ENCODE assay signal across 8 cellular contexts in the genomic region with DNA sequence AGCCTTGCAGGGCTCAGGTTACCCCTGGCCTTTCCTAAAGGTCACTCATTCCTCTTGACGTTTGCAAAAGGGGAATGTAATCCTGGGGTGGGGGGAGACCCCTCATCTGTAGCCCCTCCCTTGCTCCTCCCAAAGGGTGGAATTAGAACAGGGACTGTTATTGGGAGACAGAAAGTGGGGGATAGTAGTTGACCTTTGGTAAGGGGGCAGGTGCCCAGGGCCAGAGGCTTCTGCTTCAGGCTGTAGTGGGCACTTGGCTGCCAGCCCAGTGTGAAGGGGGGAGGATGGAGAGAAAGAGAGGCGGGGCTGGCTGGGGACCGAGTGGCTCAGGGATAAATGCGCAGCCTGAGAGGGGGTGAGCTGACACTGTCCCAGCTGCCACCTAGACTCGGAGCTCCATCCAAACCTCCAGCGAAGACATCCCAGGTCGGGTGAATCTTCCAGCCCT. TPM values are rescaled to one million over a fixed set of nuclear protein-coding genes. Genes with fewer than 3 reads are reported as not detected.
DNase-seq lines count a peak whose midpoint lies in the region; ATAC-seq, FAIRE-seq and TF ChIP-seq lines count a peak whose summit lies in the region.

A gene (plus strand): TSS at position 363 of the 448 bp plus-strand sequence. CDS start 711 bp downstream, outside the sequence.

- H3K56ac ChIP-seq in IMR-90 (ENCODE audit: extremely low read depth, insufficient read depth, low read length) = peak within 1 kb of the TSS; percentile 84

- H3K9me1 ChIP-seq in IMR-90 (ENCODE audit: insufficient read depth, low read length) (peaks cover 23% of the 10 kb centered on the region; the same call in 1 of the 2 replicates), keratinocyte (ENCODE audit: control insufficient read depth, extremely low read depth, insufficient read depth, low read length) (peaks cover 2% of the 10 kb centered on the region)

- peak within 1 kb of the TSS; percentile 56 to 100 (median 97) for H3K4me3 ChIP-seq in BLaER1 treated with 17β-estradiol and CSF1 and Interleukin-3, amounts not matched to agents 10 nM and 100 nM
- H3K4me3 ChIP-seq in IMR-90 (ENCODE audit: insufficient read depth, low read depth, low read length) = peak within 1 kb of the TSS; percentile 30
- peak within 1 kb of the TSS; percentile 21 to 62 (median 38) for H3K4me3 ChIP-seq in keratinocyte (ENCODE audit: control insufficient read depth in 2 of 3, extremely low read depth in 1 of 3, insufficient read depth in 2 of 3, low read depth in 1 of 3, low read length in 3 of 3)
- H3K4me3 ChIP-seq in testis = peak within 1 kb of the TSS; percentile 90 to 99

- H2BK20ac ChIP-seq in IMR-90 (ENCODE audit: low read depth, low read length) = peak within 1 kb of the TSS; percentile 61

- POLR2A ChIA-PET in IMR-90 (lab: Charles Lee; ENCODE audit: unreplicated experiment) = interaction anchor here (0.8 to 1.3 kb wide), 2 partner anchors 16 to 117 kb away, joined by 4 to 8 read pairs; no protein-coding TSS in a partner anchor

- no peak for FAIRE-seq in keratinocyte (lab: Jason Lieb, UNC)

- WGBS in IMR-90 (ENCODE audit: extremely low coverage in 2 of 2, insufficient read length in 1 of 2), 2 experiments = no CpG with 5 or more reads among the region's 7 CpGs
- WGBS in adipose tissue, 3 donors = 41 to 55% (median 53%) methylated on average over 7 of the region's 7 CpGs
- 30 to 31% methylated on average over 7 of the region's 7 CpGs for WGBS in testis, 2 donors

- ATAC-seq in IMR-90 (ENCODE audit: low read depth) (no peak), HG03108 (IDR thresholded peaks at IDR 0.05; ENCODE audit: unreplicated experiment) (no peak), GM21515 (IDR thresholded peaks at IDR 0.05; ENCODE audit: unreplicated experiment) (no peak), HG02970 (IDR thresholded peaks at IDR 0.05; ENCODE audit: low FRiP score, unreplicated experiment) (no peak)

- H2BK5ac ChIP-seq in IMR-90 (ENCODE audit: low read depth, low read length, poor library complexity, severe bottlenecking) = peak within 1 kb of the TSS; percentile 57

- BruUV-seq in IMR-90 (replicated peaks; lab: Mats Ljungman, UMichigan) = no TSS peak

- peaks cover 14 to 28% (median 19%) of the 10 kb centered on the region in 11 experiments for H3K36me3 ChIP-seq in BLaER1 treated with 17β-estradiol and CSF1 and Interleukin-3, amounts not matched to agents 10 nM and 100 nM
- H3K36me3 ChIP-seq in IMR-90 (ENCODE audit: control insufficient read depth, insufficient read depth, low read length) = peaks cover 10% of the 10 kb centered on the region
- peaks cover 7 to 16% of the 10 kb centered on the region in 2 experiments for H3K36me3 ChIP-seq in keratinocyte (ENCODE audit: control insufficient read depth in 2 of 2, extremely low read depth in 1 of 2, insufficient read depth in 2 of 2, low read length in 2 of 2)
- H3K36me3 ChIP-seq in testis (ENCODE audit: low read depth, missing control alignments) = no peaks in the 10 kb centered on the region

- H3K14ac ChIP-seq in IMR-90 (replicated peaks; ENCODE audit: low read depth, low read length) = peak within 1 kb of the TSS; percentile 92

- peak within 1 kb of the TSS; percentile 97 for H2AK5ac ChIP-seq in IMR-90 (ENCODE audit: low read depth, low read length)

- peak within 1 kb of the TSS; percentile 91 to 99 (median 98) for H3K27ac ChIP-seq in BLaER1 treated with 17β-estradiol and CSF1 and Interleukin-3, amounts not matched to agents 10 nM and 100 nM
- H3K27ac ChIP-seq in IMR-90 (ENCODE audit: insufficient read depth, low read length) (peak within 1 kb of the TSS; percentile 80), adipose tissue (ENCODE audit: low read depth, low read length) (peak within 1 kb of the TSS; percentile 45), keratinocyte (ENCODE audit: control insufficient read depth, insufficient read depth, low read length) (peak within 1 kb of the TSS; percentile 74), testis (peak within 1 kb of the TSS in 1 of 2 donors; percentile 91)

- TF ChIP-seq POLR2A in IMR-90 (IDR thresholded peaks at IDR 0.05; ENCODE audit: low read depth, low read length) (no peak), testis (IDR thresholded peaks at IDR 0.05) (no peak)

- peak within 1 kb of the TSS; percentile 8 for H3K18ac ChIP-seq in IMR-90 (ENCODE audit: low read depth, low read length)

- TF ChIP-seq CTCF in IMR-90 (conservative IDR thresholded peaks at IDR 0.05; ENCODE audit: low read depth, low read length) = no peak
- no peak for TF ChIP-seq CTCF in keratinocyte (optimal IDR thresholded peaks at IDR 0.05 in 1 of 3, IDR thresholded peaks at IDR 0.05 in 1 of 3, conservative IDR thresholded peaks at IDR 0.05 in 1 of 3; ENCODE audit: extremely low read depth in 1 of 3, insufficient read depth in 2 of 3, low read length in 3 of 3)
- no peak for TF ChIP-seq CTCF in testis (IDR thresholded peaks at IDR 0.05)

- no peak for TF ChIP-seq RAD21 in IMR-90 (IDR thresholded peaks at IDR 0.05; ENCODE audit: low read length)

- peak within 1 kb of the TSS; percentile 77 for H4K5ac ChIP-seq in IMR-90 (ENCODE audit: low read depth, low read length)

- H4K91ac ChIP-seq in IMR-90 (ENCODE audit: insufficient read depth, low read depth, low read length) = peak within 1 kb of the TSS; percentile 94

- peak within 1 kb of the TSS; percentile 85 to 100 (median 99) for H3K9ac ChIP-seq in BLaER1 treated with 17β-estradiol and CSF1 and Interleukin-3, amounts not matched to agents 10 nM and 100 nM
- H3K9ac ChIP-seq in IMR-90 (ENCODE audit: low read depth, low read length) (peak within 1 kb of the TSS; percentile 60), keratinocyte (ENCODE audit: control insufficient read depth, extremely low read depth, insufficient read depth, low read length) (peak within 1 kb of the TSS; percentile 73)

- H2AK9ac ChIP-seq in IMR-90 (replicated peaks; ENCODE audit: low read depth, low read length, poor library complexity) = peak within 1 kb of the TSS; percentile 98

- DNase-seq in IMR-90 (no peak), keratinocyte (ENCODE audit: low read depth, low spot score) (no peak), testis (no peak)

- peak within 1 kb of the TSS; percentile 99 for H3K4ac ChIP-seq in IMR-90 (ENCODE audit: low read depth, low read length)

- peaks cover 14 to 25% (median 23%) of the 10 kb centered on the region in 11 experiments for H4K20me1 ChIP-seq in BLaER1 treated with 17β-estradiol and CSF1 and Interleukin-3, amounts not matched to agents 10 nM and 100 nM
- H4K20me1 ChIP-seq in IMR-90 (ENCODE audit: insufficient read depth, low read length) = peaks cover 27% of the 10 kb centered on the region
- peaks cover 11% of the 10 kb centered on the region for H4K20me1 ChIP-seq in keratinocyte (ENCODE audit: control insufficient read depth, extremely low read depth, insufficient read depth, low read length)

- peak within 1 kb of the TSS; percentile 89 for H2BK120ac ChIP-seq in IMR-90 (ENCODE audit: low read depth, low read length)

- peak within 1 kb of the TSS; percentile 74; the same call in 1 of the 3 replicates for H2BK15ac ChIP-seq in IMR-90 (ENCODE audit: low read depth, low read length)

- CTCF ChIA-PET in IMR-90 (lab: Yijun Ruan, JAX) = no interaction called here

- H3K79me2 ChIP-seq in keratinocyte (ENCODE audit: control insufficient read depth, insufficient read depth, low read length) = peaks cover 23% of the 10 kb centered on the region

- in situ Hi-C loops in IMR-90 (cut with MboI; ENCODE audit: low sequenced_read_pairs) = no loop called here

- no peaks in the 10 kb centered on the region for H3K9me3 ChIP-seq in BLaER1 treated with 17β-estradiol and CSF1 and Interleukin-3, amounts not matched to agents 10 nM and 100 nM (replicated peaks in 1 of 11)
- H3K9me3 ChIP-seq in IMR-90 (ENCODE audit: control insufficient read depth, insufficient read depth, low read length) (no peaks in the 10 kb centered on the region), keratinocyte (ENCODE audit: control insufficient read depth, low read depth, low read length) (no peaks in the 10 kb centered on the region), testis (no peaks in the 10 kb centered on the region)

- peak within 1 kb of the TSS; percentile 95 to 97 for H4K8ac ChIP-seq in IMR-90 (ENCODE audit: low read depth in 2 of 2, low read length in 2 of 2)

- peak within 1 kb of the TSS; percentile 92 to 100 (median 98) for H3K4me2 ChIP-seq in BLaER1 treated with 17β-estradiol and CSF1 and Interleukin-3, amounts not matched to agents 10 nM and 100 nM
- peak within 1 kb of the TSS; percentile 64 for H3K4me2 ChIP-seq in IMR-90 (ENCODE audit: low read depth, low read length)
- peak within 1 kb of the TSS; percentile 74 for H3K4me2 ChIP-seq in keratinocyte (ENCODE audit: control insufficient read depth, extremely low read depth, insufficient read depth, low read depth, low read length)

- peak within 1 kb of the TSS; percentile 91 for H3K23ac ChIP-seq in IMR-90 (ENCODE audit: low read depth, low read length)

- H2AFZ ChIP-seq in IMR-90 (replicated peaks; ENCODE audit: low read length, poor library complexity) (peak within 1 kb of the TSS; percentile 92), keratinocyte (ENCODE audit: control insufficient read depth, low read length) (peak within 1 kb of the TSS; percentile 63)

- peaks cover 41 to 54% (median 51%) of the 10 kb centered on the region in 10 experiments for H3K4me1 ChIP-seq in BLaER1 treated with 17β-estradiol and CSF1 and Interleukin-3, amounts not matched to agents 10 nM and 100 nM
- H3K4me1 ChIP-seq in IMR-90 (ENCODE audit: control insufficient read depth, insufficient read depth, low read length) = peaks cover 30% of the 10 kb centered on the region
- H3K4me1 ChIP-seq in keratinocyte (ENCODE audit: control insufficient read depth, extremely low read depth, insufficient read depth, low read length) = peaks cover 21% of the 10 kb centered on the region
- H3K4me1 ChIP-seq in testis = peaks cover 14% of the 10 kb centered on the region

- no peaks in the 10 kb centered on the region for H3K27me3 ChIP-seq in BLaER1 treated with 17β-estradiol and CSF1 and Interleukin-3, amounts not matched to agents 10 nM and 100 nM
- no peaks in the 10 kb centered on the region for H3K27me3 ChIP-seq in IMR-90 (ENCODE audit: control insufficient read depth, insufficient read depth, low read length)
- H3K27me3 ChIP-seq in keratinocyte (ENCODE audit: control insufficient read depth, extremely low read depth, insufficient read depth, low read length) = no peaks in the 10 kb centered on the region
- H3K27me3 ChIP-seq in testis = no peaks in the 10 kb centered on the region

- peaks cover 12 to 27% of the 10 kb centered on the region in 2 experiments; a peak in 3 of 4 replicates for H3K79me1 ChIP-seq in IMR-90 (ENCODE audit: low read depth in 1 of 2, low read length in 2 of 2)

- intact Hi-C loops in IMR-90 (cut with micrococcal nuclease) = no loop called here
- intact Hi-C loops in testis (cut with DNase I; ENCODE audit: low total_unique reads) = no loop called here

- dilution Hi-C loops in IMR-90 (cut with HindIII; ENCODE audit: low sequenced_read_pairs, unreplicated experiment) = no loop called here
- dilution Hi-C loops in keratinocyte (cut with MboI; ENCODE audit: extremely low pct_ligation_motif_present, low sequenced_read_pairs) = no loop called here

RNA-seq across cellular contexts. Expression of the gene that starts here (rescaled TPM):
- total RNA-seq in IMR-90 (2012; rRNA removed) (1.4 TPM in 2 replicates), testis (10 to 100 TPM; 16.4 to 17.2 TPM)
- polyA plus RNA-seq in IMR-90 (2012; rRNA removed) (4.2 and 5.1 TPM in 2 replicates), adipose tissue (10 to 100 TPM in 1 of 3 donors, 1 to 10 TPM in 2; 5.1 to 13.5 (median 6.4) TPM), keratinocyte (1.8 to 3.1 TPM (median 2.4 TPM) in 3 replicates), testis (ENCODE audit: insufficient read depth, low read depth, low replicate concordance) (29.9 TPM)
- 1.6 and 2.8 TPM in 2 replicates for polyA plus RNA-seq in IMR-90 (2012; cell fraction: cytosol; rRNA removed)
- polyA plus RNA-seq in IMR-90 (2012; cell fraction: nucleus; rRNA removed; ENCODE audit: low replicate concordance) = 52.7 and 54.4 TPM in 2 replicates
- polyA plus RNA-seq in keratinocyte (2011; ENCODE audit: low read depth) = 1.5 TPM
- 0.48 and 0.64 TPM in 2 replicates for polyA plus RNA-seq in keratinocyte (2011; cell fraction: cytosol; rRNA removed)
- polyA plus RNA-seq in keratinocyte (2011; cell fraction: nucleus; rRNA removed) = 14.2 and 14.8 TPM in 2 replicates
- polyA plus RNA-seq in keratinocyte (2012; ENCODE audit: low replicate concordance) = 2.9 and 3.3 TPM in 2 replicates
- polyA minus RNA-seq in keratinocyte = 0.20 to 1.4 TPM (median 1.1 TPM) in 3 replicates
- 3.6 TPM for polyA minus RNA-seq in keratinocyte (2011; cell fraction: cytosol; rRNA and poly(A)+ RNA removed)
- 1.7 TPM in 2 replicates for polyA minus RNA-seq in keratinocyte (2011; cell fraction: nucleus; rRNA and poly(A)+ RNA removed)

Comparison
In these comparisons a context has a peak if more than half of its experiments do, and no peak if none do; other contexts are left out.
1. H3K4me3 ChIP-seq: peak in every context shown above with its lines; median percentile 97 in BLaER1 treated with 17β-estradiol and CSF1 and Interleukin-3, amounts not matched to agents 10 nM and 100 nM; 94 in testis; 38 in keratinocyte; 30 in IMR-90.